Comparison of ENCODE assay signal across 18 cellular contexts in genomic region chr2:7609556-7610323, GRCh38.
A peak's percentile ranks its signal among the peaks of the same experiment; 100 is the strongest.
DNase-seq lines count a peak whose midpoint lies in the region; ATAC-seq and TF ChIP-seq lines count a peak whose summit lies in the region.
"Had no signal": no experiment of that assay in that cellular context is flagged by ENCODE, and none has a peak within 500 bp of the region (broad histone marks: within the 10 kb centered on the region; RNA-seq: fewer than 3 reads in every experiment).

No MANE protein-coding gene starts in this region.

- intact Hi-C loops in naive thymus-derived CD4-positive, alpha-beta T cell (cut with micrococcal nuclease) = loop anchor here in 1 of 2 donors (5.0 kb wide), 1 partner anchor 42 kb away; no protein-coding TSS in a partner anchor
- intact Hi-C loops in left cardiac atrium (cut with DNase I) = no loop called here
- intact Hi-C loops in uterus (cut with DNase I; ENCODE audit: low total_unique reads) = no loop called here

- H3K4me3 Mint-ChIP-seq in HFFc6 = peak overlapping the region; percentile 31; the same call in 1 of the 2 replicates
- peak overlapping the region in 7 of 10 donors; percentile 12 to 64 (median 34) for H3K4me3 Mint-ChIP-seq in naive thymus-derived CD4-positive, alpha-beta T cell

- peaks cover 29% of the 10 kb centered on the region for H3K4me1 Mint-ChIP-seq in HFFc6 (ENCODE audit: low read depth)
- H3K4me1 Mint-ChIP-seq in naive thymus-derived CD4-positive, alpha-beta T cell = peaks cover 15 to 51% (median 23%) of the 10 kb centered on the region in 7 donors

- H2AFZ ChIP-seq in OCI-LY3 (ENCODE audit: low read depth, low read length) (no peak overlapping the region), hepatocyte (no peak overlapping the region)

- H3K79me2 ChIP-seq in OCI-LY3 (ENCODE audit: low read length) (no peaks in the 10 kb centered on the region), hepatocyte (no peaks in the 10 kb centered on the region)

- POLR2A ChIA-PET in naive thymus-derived CD4-positive, alpha-beta T cell (lab: Charles Lee) = interaction anchor here (1.1 kb wide), 1 partner anchor 36 kb away, joined by 3 read pairs; no protein-coding TSS in a partner anchor

- no peaks in the 10 kb centered on the region for H4K20me1 ChIP-seq in OCI-LY3 (ENCODE audit: insufficient read depth, low read length)
- H4K20me1 ChIP-seq in hepatocyte (ENCODE audit: insufficient read depth, poor library complexity, severe bottlenecking) = no peaks in the 10 kb centered on the region

- no peaks in the 10 kb centered on the region for H3K9me3 Mint-ChIP-seq in HFFc6
- peaks cover 0 to 3% (median 0%) of the 10 kb centered on the region in 11 donors for H3K9me3 Mint-ChIP-seq in naive thymus-derived CD4-positive, alpha-beta T cell

- no peak overlapping the region for H3K9ac ChIP-seq in OCI-LY3 (ENCODE audit: low read length)

- CTCF ChIA-PET in naive thymus-derived CD4-positive, alpha-beta T cell (lab: Charles Lee) = no interaction called here

- H3K36me3 ChIP-seq in OCI-LY3 (replicated peaks; ENCODE audit: low read depth, low read length) (no peaks in the 10 kb centered on the region), hepatocyte (replicated peaks; ENCODE audit: insufficient read depth, low read depth) (no peaks in the 10 kb centered on the region), uterus (no peaks in the 10 kb centered on the region)
- no peaks in the 10 kb centered on the region for H3K36me3 ChIP-seq in naive thymus-derived CD4-positive, alpha-beta T cell (ENCODE audit: control insufficient read depth in 2 of 3, insufficient read depth in 3 of 3, low read length in 3 of 3)
- H3K36me3 ChIP-seq: cardiac muscle cell, SJSA1, tibial artery had no signal

- H3K27ac ChIP-seq in OCI-LY3 (ENCODE audit: low read length) (no peak overlapping the region), hepatocyte (no peak overlapping the region), uterus (no peak overlapping the region)
- H3K27ac ChIP-seq in naive thymus-derived CD4-positive, alpha-beta T cell (ENCODE audit: low read depth, low read length) = no peak overlapping the region
- H3K27ac ChIP-seq: cardiac muscle cell, SJSA1, tibial artery had no signal

- no peaks in the 10 kb centered on the region for H3K9me2 ChIP-seq in hepatocyte (replicated peaks; ENCODE audit: insufficient read depth)

- H3K27me3 ChIP-seq in OCI-LY3 (ENCODE audit: low read depth, low read length) = 0 out of 2 replicates have a peak, but pooled peaks cover 3% of the 10 kb centered on the region
- H3K27me3 ChIP-seq in naive thymus-derived CD4-positive, alpha-beta T cell (ENCODE audit: control insufficient read depth in 2 of 2, insufficient read depth in 2 of 2, low read length in 2 of 2) = no peaks in the 10 kb centered on the region
- no peaks in the 10 kb centered on the region for H3K27me3 ChIP-seq in hepatocyte
- no peaks in the 10 kb centered on the region for H3K27me3 ChIP-seq in uterus
- H3K27me3 ChIP-seq: cardiac muscle cell, SJSA1, tibial artery had no signal

- ATAC-seq in naive thymus-derived CD4-positive, alpha-beta T cell = peak; percentile 28
- ATAC-seq in left cardiac atrium = no peak

- H3K9me3 ChIP-seq in OCI-LY3 (ENCODE audit: insufficient read depth, low read length) = no peaks in the 10 kb centered on the region
- no peaks in the 10 kb centered on the region for H3K9me3 ChIP-seq in naive thymus-derived CD4-positive, alpha-beta T cell (ENCODE audit: control insufficient read depth in 2 of 3, low read length in 3 of 3)
- no peaks in the 10 kb centered on the region for H3K9me3 ChIP-seq in hepatocyte (ENCODE audit: low read depth)
- no peaks in the 10 kb centered on the region for H3K9me3 ChIP-seq in uterus
- H3K9me3 ChIP-seq: SJSA1, tibial artery had no signal

- H3K4me2 ChIP-seq in OCI-LY3 (ENCODE audit: low read length) = peak overlapping the region; percentile 25
- H3K4me2 ChIP-seq in hepatocyte = no peak overlapping the region
- H3K4me2 ChIP-seq: smooth muscle cell had no signal

- DNase-seq in NCI-H748 (lab: John Stamatoyannopoulos, UW; ENCODE audit: unreplicated experiment) (peak; percentile 24), NCI-H748 treated with DMSO at 0.1 percent for 48 hours (lab: John Stamatoyannopoulos, UW) (no peak), HFFc6 (no peak), hepatocyte (ENCODE audit: low spot score) (no peak), left cardiac atrium (no peak), uterus (no peak)
- peak in 2 of 9 donors; percentile 11 to 23 for DNase-seq in naive thymus-derived CD4-positive, alpha-beta T cell
- DNase-seq: activated CD4-positive, CD25-positive, alpha-beta regulatory T cell; activated effector memory CD4-positive, alpha-beta T cell treated with Interleukin-2 at 50 U/mL for 16 hours; Calu3; NCI-H510A treated with DMSO at 0.1 percent for 48 hours; occipital lobe; tibial artery had no signal

- peaks cover 9% of the 10 kb centered on the region; the same call in 1 of the 2 replicates for H3K27me3 Mint-ChIP-seq in HFFc6 (ENCODE audit: insufficient read depth)
- no peaks in the 10 kb centered on the region for H3K27me3 Mint-ChIP-seq in naive thymus-derived CD4-positive, alpha-beta T cell

- H3K4me3 ChIP-seq in OCI-LY3 (ENCODE audit: low read length) = peak overlapping the region; percentile 0; the same call in 1 of the 2 replicates
- no peak overlapping the region for H3K4me3 ChIP-seq in naive thymus-derived CD4-positive, alpha-beta T cell (ENCODE audit: low read length)
- H3K4me3 ChIP-seq in hepatocyte = no peak overlapping the region
- no peak overlapping the region for H3K4me3 ChIP-seq in uterus
- H3K4me3 ChIP-seq: cardiac muscle cell, lung, SJSA1, smooth muscle cell, tibial artery had no signal

- no peaks in the 10 kb centered on the region for H3K36me3 Mint-ChIP-seq in HFFc6 (ENCODE audit: low read depth)
- H3K36me3 Mint-ChIP-seq in naive thymus-derived CD4-positive, alpha-beta T cell = peaks cover 0 to 5% (median 0%) of the 10 kb centered on the region in 5 donors

- H3K4me1 ChIP-seq in OCI-LY3 (ENCODE audit: low read length) (peaks cover 30% of the 10 kb centered on the region), hepatocyte (ENCODE audit: insufficient read depth) (no peaks in the 10 kb centered on the region), uterus (no peaks in the 10 kb centered on the region)
- H3K4me1 ChIP-seq in naive thymus-derived CD4-positive, alpha-beta T cell (ENCODE audit: control insufficient read depth in 2 of 2, insufficient read depth in 2 of 2, low read length in 2 of 2) = no peaks in the 10 kb centered on the region
- H3K4me1 ChIP-seq: tibial artery had no signal

- TF ChIP-seq CTCF in HFFc6 (IDR thresholded peaks at IDR 0.05) (no peak), OCI-LY3 (IDR thresholded peaks at IDR 0.05; ENCODE audit: low read depth, low read length) (no peak), hepatocyte (IDR thresholded peaks at IDR 0.05; ENCODE audit: poor library complexity) (no peak), uterus (IDR thresholded peaks at IDR 0.05) (no peak)

- no peak overlapping the region for H3K27ac Mint-ChIP-seq in HFFc6
- H3K27ac Mint-ChIP-seq in naive thymus-derived CD4-positive, alpha-beta T cell = peak overlapping the region; percentile 14 to 83 (median 56)

- TF ChIP-seq POLR2A in uterus (IDR thresholded peaks at IDR 0.05) = no peak

- WGBS in hepatocyte (ENCODE audit: low lambda C conversion rate, missing lambda C conversion rate) = 89% methylated on average over 15 of the region's 15 CpGs
